Comparison of ENCODE assay signal across 8 cellular contexts in the genomic region with DNA sequence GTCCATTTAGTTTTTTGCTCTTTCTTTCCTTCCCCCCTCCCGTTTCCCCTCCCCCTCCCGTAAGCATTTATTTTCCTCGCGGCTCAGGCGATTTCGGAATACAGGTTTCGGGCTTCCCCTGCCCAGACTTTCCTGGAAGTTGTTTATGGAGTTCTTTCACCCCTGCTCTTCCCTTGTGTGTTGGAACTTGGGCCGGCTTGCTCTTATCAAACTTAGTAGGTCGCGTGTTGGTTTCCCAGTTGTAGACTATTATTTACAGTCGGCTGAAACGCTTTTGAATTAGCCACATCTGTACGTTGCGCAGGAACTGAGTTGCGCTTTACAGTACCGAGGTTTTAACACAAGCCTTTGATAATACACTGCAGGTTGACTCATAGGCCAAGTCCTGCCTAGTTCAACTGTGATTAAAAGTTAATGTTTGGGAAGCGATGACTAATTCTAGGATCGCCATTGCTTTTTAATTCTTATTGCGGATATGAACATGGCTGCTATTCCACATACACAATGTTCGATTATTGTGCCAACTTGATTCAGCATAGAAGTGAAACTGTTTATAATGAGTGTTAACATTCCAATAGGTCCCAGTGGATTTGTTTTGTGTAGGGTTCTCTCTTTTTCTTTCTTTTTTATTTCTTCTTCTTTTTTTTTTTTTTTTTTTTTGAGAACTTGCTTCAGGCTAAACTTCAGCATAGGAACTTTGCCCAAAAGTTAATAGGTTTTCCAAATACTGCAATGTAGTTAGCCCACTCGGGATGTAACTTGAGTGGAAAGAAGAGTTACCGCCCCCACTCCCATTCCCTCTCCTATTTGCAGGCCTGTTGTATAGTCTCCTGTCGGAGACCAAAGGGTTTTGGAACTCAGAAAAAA. TPM values are rescaled to one million over a fixed set of nuclear protein-coding genes. Genes with fewer than 3 reads are reported as not detected.
DNase-seq lines count a peak whose midpoint lies in the region; ATAC-seq and TF ChIP-seq lines count a peak whose summit lies in the region.

No MANE protein-coding gene starts in this region.

- intact Hi-C loops in PC-3 (cut with micrococcal nuclease) (loop anchor here (1.0 to 5.0 kb wide), 9 partner anchors 8 to 665 kb away; partner anchors contain the start of genes ANGPTL5, BIRC2 and CEP126), MCF 10A (cut with micrococcal nuclease) (loop anchor here (1.0 to 5.0 kb wide), 8 partner anchors 27 to 250 kb away; partner anchors contain the start of gene CFAP300)

- ATAC-seq in PC-3 (peak; percentile 67), GM21825 (IDR thresholded peaks at IDR 0.05; ENCODE audit: unreplicated experiment) (no peak), GM18870 (IDR thresholded peaks at IDR 0.05; ENCODE audit: unreplicated experiment) (no peak)

- H3K9me3 ChIP-seq in PC-3 (ENCODE audit: low read length) (no peaks in the 10 kb centered on the region), smooth muscle cell (replicated peaks; ENCODE audit: low read depth) (no peaks in the 10 kb centered on the region)

- H3K36me3 ChIP-seq in PC-3 (ENCODE audit: low read depth, low read length) (peaks cover 20% of the 10 kb centered on the region; the same call in 1 of the 2 replicates), smooth muscle cell (ENCODE audit: low read depth) (no peaks in the 10 kb centered on the region)

- peaks cover 22% of the 10 kb centered on the region for H3K4me1 Mint-ChIP-seq in MCF 10A (ENCODE audit: insufficient read depth, unreplicated experiment)

- H4K20me1 ChIP-seq in PC-3 (ENCODE audit: low read length) (peaks cover 5% of the 10 kb centered on the region; the same call in 1 of the 2 replicates), smooth muscle cell (ENCODE audit: low read depth) (peaks cover 33% of the 10 kb centered on the region)

- DNase-seq in DMS53 (lab: John Stamatoyannopoulos, UW) (peak; percentile 64), PC-3 (peak; percentile 98), MCF 10A (ENCODE audit: unreplicated experiment) (peak; percentile 95), iPS-NIHi11 (ENCODE audit: low spot score) (peak; percentile 17), smooth muscle cell (lab: John Stamatoyannopoulos, UW; ENCODE audit: unreplicated experiment) (no peak), KBM-7 (no peak)

- H3K9me2 ChIP-seq in PC-3 (replicated peaks; ENCODE audit: low read length): no peaks in the 10 kb centered on the region

- H3K4me3 Mint-ChIP-seq in MCF 10A (ENCODE audit: unreplicated experiment): peak overlapping the region; percentile 92

- H3K27me3 Mint-ChIP-seq in MCF 10A (ENCODE audit: insufficient read depth, unreplicated experiment): no peaks in the 10 kb centered on the region

- POLR2A ChIA-PET in PC-3 (lab: Charles Lee; ENCODE audit: unreplicated experiment): interaction anchor here (0.6 kb wide), 3 partner anchors 9 to 197 kb away, joined by 3 to 6 read pairs (median 5); partner anchors contain the start of gene CEP126
- POLR2A ChIA-PET in MCF 10A (lab: Yijun Ruan, JAX): interaction anchor here (0.6 to 3.4 kb wide), 19 partner anchors 8 to 321 kb away, joined by 3 to 50 read pairs (median 4); no protein-coding TSS in a partner anchor

- TF ChIP-seq CTCF in PC-3 (conservative IDR thresholded peaks at IDR 0.05; ENCODE audit: low read depth, low read length) (no peak), MCF 10A (IDR thresholded peaks at IDR 0.05; ENCODE audit: unreplicated experiment) (no peak), smooth muscle cell (IDR thresholded peaks at IDR 0.05; ENCODE audit: borderline replicate concordance, insufficient read depth, poor library complexity, severe bottlenecking) (no peak)

- H3K4me2 ChIP-seq in PC-3 (ENCODE audit: low read length): peak overlapping the region; percentile 87
- peak overlapping the region; percentile 98 for H3K4me2 ChIP-seq in smooth muscle cell

- in situ Hi-C loops in KBM-7 (cut with MboI; ENCODE audit: low pct_unique_long_range_greater_than_20kb, low sequenced_read_pairs): no loop called here

- H3K9me3 Mint-ChIP-seq in MCF 10A (ENCODE audit: unreplicated experiment): no peaks in the 10 kb centered on the region

- H2AFZ ChIP-seq in PC-3 (ENCODE audit: low read length): peak overlapping the region; percentile 73
- peak overlapping the region; percentile 25 for H2AFZ ChIP-seq in smooth muscle cell (ENCODE audit: low read depth)

- peak overlapping the region; percentile 87 for H3K27ac ChIP-seq in PC-3 (ENCODE audit: low read length)
- H3K27ac ChIP-seq in smooth muscle cell (ENCODE audit: low read depth): peak overlapping the region; percentile 99

- H3K36me3 Mint-ChIP-seq in MCF 10A (ENCODE audit: insufficient read depth, unreplicated experiment): peaks cover 26% of the 10 kb centered on the region

- H3K79me2 ChIP-seq in PC-3 (ENCODE audit: low read length) (peaks cover 68% of the 10 kb centered on the region), smooth muscle cell (ENCODE audit: low read depth) (peaks cover 60% of the 10 kb centered on the region)

- CTCF ChIA-PET in PC-3 (lab: Charles Lee) (no interaction called here), MCF 10A (lab: Yijun Ruan, JAX) (interaction anchor here (0.6 to 0.7 kb wide), 2 partner anchors 66 to 1004 kb away, joined by 3 read pairs; no protein-coding TSS in a partner anchor)

- BruUV-seq in PC-3 (replicated peaks; lab: Mats Ljungman, UMichigan) (TSS peak; percentile 91), MCF 10A (replicated peaks; lab: Mats Ljungman, UMichigan) (TSS peak; percentile 35)

- no peaks in the 10 kb centered on the region for H3K27me3 ChIP-seq in PC-3 (ENCODE audit: low read length)
- no peaks in the 10 kb centered on the region for H3K27me3 ChIP-seq in smooth muscle cell (ENCODE audit: low read depth)

- H3F3A ChIP-seq in PC-3 (ENCODE audit: low read length, unreplicated experiment) (peaks cover 4% of the 10 kb centered on the region), smooth muscle cell (ENCODE audit: low read depth) (peaks cover 19% of the 10 kb centered on the region)

- peaks cover 45% of the 10 kb centered on the region for H3K4me1 ChIP-seq in PC-3 (ENCODE audit: insufficient read depth, low read length)
- H3K4me1 ChIP-seq in smooth muscle cell (ENCODE audit: low read depth): peaks cover 54% of the 10 kb centered on the region

- H3K27ac Mint-ChIP-seq in MCF 10A (ENCODE audit: low read depth, unreplicated experiment): peak overlapping the region; percentile 98

- peak overlapping the region; percentile 70 for H3K4me3 ChIP-seq in PC-3 (ENCODE audit: low read length)
- peak overlapping the region; percentile 80 for H3K4me3 ChIP-seq in smooth muscle cell

- H3K9ac ChIP-seq in PC-3 (ENCODE audit: low read length) (peak overlapping the region; percentile 89), smooth muscle cell (ENCODE audit: low read depth) (peak overlapping the region; percentile 99)

- 4% methylated on average over 23 of the region's 23 CpGs for WGBS in smooth muscle cell (ENCODE audit: low lambda C conversion rate)

RNA-seq across cellular contexts. Expression of gene YAP1, which starts 1.8 kb away (rescaled TPM):
- total RNA-seq in PC-3 (2014; rRNA removed) (104 and 118 TPM in 2 replicates), MCF 10A (2022) (139 and 158 TPM in 2 replicates), smooth muscle cell (136 and 174 TPM in 2 replicates)
- 25.1 and 28.4 TPM in 2 replicates for polyA plus RNA-seq in smooth muscle cell

Comparison
In these comparisons a context has a peak if more than half of its experiments do, and no peak if none do; other contexts are left out.
1. DNase-seq: peak in DMS53 (single experiment), PC-3 (single experiment), MCF 10A (single experiment) and iPS-NIHi11 (single experiment); none in smooth muscle cell (single experiment) and KBM-7 (single experiment).